Comparison of ENCODE assay signal across 8 cellular contexts in genomic region chr1:23751050-23751814, GRCh38. TPM values are rescaled to one million over a fixed set of nuclear protein-coding genes. Genes with fewer than 3 reads are reported as not detected.
DNase-seq lines count a peak whose midpoint lies in the region; ATAC-seq lines count a peak whose summit lies in the region.

No MANE protein-coding gene starts in this region.

- ATAC-seq in T-helper 17 cell (peak; percentile 68), HG02973 (IDR thresholded peaks at IDR 0.05; ENCODE audit: unreplicated experiment) (no peak)
- no peak for ATAC-seq in central memory CD8-positive, alpha-beta T cell (replicated peaks; ENCODE audit: extremely low read depth, poor library complexity, severe bottlenecking)

- peaks cover 6% of the 10 kb centered on the region for H3K36me3 Mint-ChIP-seq in T-helper 17 cell (ENCODE audit: low read depth)
- H3K36me3 Mint-ChIP-seq in central memory CD8-positive, alpha-beta T cell (ENCODE audit: insufficient read depth) = peaks cover 69% of the 10 kb centered on the region

- in situ Hi-C loops in KBM-7 (cut with MboI; ENCODE audit: low pct_unique_long_range_greater_than_20kb, low sequenced_read_pairs) = no loop called here

- no peaks in the 10 kb centered on the region for H3K9me3 ChIP-seq in T-helper 17 cell (ENCODE audit: control insufficient read depth, low read length, poor library complexity, severe bottlenecking)

- no peak overlapping the region for H3K4me3 Mint-ChIP-seq in T-helper 17 cell
- no peak overlapping the region for H3K4me3 Mint-ChIP-seq in central memory CD8-positive, alpha-beta T cell

- H3K4me1 Mint-ChIP-seq in T-helper 17 cell = peaks cover 29% of the 10 kb centered on the region
- H3K4me1 Mint-ChIP-seq in central memory CD8-positive, alpha-beta T cell = peaks cover 37% of the 10 kb centered on the region

- peak; percentile 54 for DNase-seq in NCI-H446 (lab: John Stamatoyannopoulos, UW)
- DNase-seq in NCI-H446 treated with DMSO at 0.1 percent for 48 hours (lab: John Stamatoyannopoulos, UW) = no peak
- peak; percentile 74 for DNase-seq in KBM-7
- peak in 1 of 3 donors; percentile 20 for DNase-seq in T-helper 17 cell
- DNase-seq in central memory CD8-positive, alpha-beta T cell (ENCODE audit: low spot score in 2 of 2) = peak in 1 of 2 donors; percentile 11
- peak; percentile 44 for DNase-seq in medulla oblongata (ENCODE audit: extremely low spot score)
- no peak for DNase-seq in posterior vena cava (ENCODE audit: low spot score)

- no peaks in the 10 kb centered on the region for H3K9me3 Mint-ChIP-seq in central memory CD8-positive, alpha-beta T cell

- H3K27ac Mint-ChIP-seq in T-helper 17 cell = peak overlapping the region; percentile 49
- H3K27ac Mint-ChIP-seq in central memory CD8-positive, alpha-beta T cell (ENCODE audit: low read depth) = peak overlapping the region; percentile 64

- intact Hi-C loops in posterior vena cava (cut with DNase I) = no loop called here

- no peaks in the 10 kb centered on the region for H3K27me3 Mint-ChIP-seq in T-helper 17 cell
- no peaks in the 10 kb centered on the region for H3K27me3 Mint-ChIP-seq in central memory CD8-positive, alpha-beta T cell

RNA-seq across cellular contexts. Expression of gene ELOA, which starts 8.0 kb away (rescaled TPM):
- 10 to 100 TPM; 34.7 to 39.7 TPM for total RNA-seq in T-helper 17 cell
- 10 to 100 TPM; 34.4 to 34.8 TPM for total RNA-seq in posterior vena cava

RNA-seq across cellular contexts. Expression of gene PITHD1, which starts 27.0 kb away (rescaled TPM):
- total RNA-seq in T-helper 17 cell = 10 to 100 TPM; 67.8 to 80.6 TPM
- 10 to 100 TPM; 35.6 to 40.4 TPM for total RNA-seq in posterior vena cava

RNA-seq across cellular contexts. Expression of gene LYPLA2, which starts 39.7 kb away (rescaled TPM):
- total RNA-seq in T-helper 17 cell (10 to 100 TPM; 52.1 to 57.1 TPM), posterior vena cava (10 to 100 TPM; 21.1 to 21.8 TPM)

RNA-seq across cellular contexts. Expression of gene GALE, which starts 49.3 kb away (rescaled TPM):
- total RNA-seq in T-helper 17 cell = 1 to 10 TPM; 9.1 to 9.5 TPM
- 10 to 100 TPM; 15.2 to 18.4 TPM for total RNA-seq in posterior vena cava

RNA-seq across cellular contexts. Expression of gene RPL11, which starts 59.6 kb away (rescaled TPM):
- total RNA-seq in T-helper 17 cell (1,000 to 10,000 TPM; 1,753 to 1,861 TPM), posterior vena cava (100 to 1,000 TPM; 706 to 724 TPM)

Comparison
In these comparisons a context has a peak if more than half of its experiments do, and no peak if none do; other contexts are left out.
1. DNase-seq: peak in NCI-H446 (2 of 2), KBM-7 (single experiment) and medulla oblongata (single experiment); none in NCI-H446 treated with DMSO at 0.1 percent for 48 hours (single experiment) and posterior vena cava (single experiment).